ENCODE assay signal across 16 cellular contexts in the genomic region with DNA sequence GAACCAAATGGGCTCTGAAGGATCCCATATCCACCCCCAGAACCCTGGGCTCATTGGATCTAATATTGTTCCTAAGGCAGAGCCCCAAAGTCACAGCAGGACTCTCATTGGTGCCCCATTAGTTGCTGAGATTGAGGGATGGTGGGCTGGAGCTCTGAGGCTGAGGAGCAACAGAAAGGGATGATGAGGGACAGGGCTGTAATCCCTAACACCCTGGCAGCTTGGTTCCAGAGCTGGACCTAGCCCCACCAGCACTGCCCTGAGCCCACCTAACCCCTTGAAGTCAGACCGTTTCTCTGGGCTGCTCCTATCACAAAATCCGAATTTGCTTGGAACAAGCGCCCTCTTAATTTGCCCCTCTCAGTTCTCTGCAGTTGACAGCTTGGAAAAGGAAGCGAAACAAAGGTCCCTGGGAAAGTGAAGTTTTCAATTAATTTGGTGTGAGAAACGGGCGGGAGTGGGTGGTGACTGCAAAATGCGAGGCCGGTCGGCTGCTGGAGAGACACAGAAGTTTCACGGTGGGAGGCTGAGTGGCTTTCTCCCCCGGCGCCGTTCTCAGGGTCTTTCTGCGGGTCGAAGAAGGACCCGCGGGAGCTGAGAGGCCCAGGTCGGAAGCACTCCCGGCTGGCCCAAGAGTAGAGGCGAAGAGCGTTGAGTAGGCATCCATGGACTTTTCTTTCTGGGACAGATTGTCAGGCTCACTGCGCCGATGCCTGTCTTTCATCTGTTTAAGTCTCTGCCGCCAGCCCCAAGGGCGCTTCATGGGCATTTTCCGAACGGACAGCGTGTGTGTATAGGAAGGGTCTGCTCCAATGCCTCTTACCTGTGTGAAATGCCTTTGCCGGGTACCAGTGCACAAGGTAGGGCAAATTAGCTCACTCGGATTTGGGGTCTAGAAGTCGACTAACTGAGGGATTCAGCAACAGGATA. TPM values are rescaled to one million over a fixed set of nuclear protein-coding genes. Genes with fewer than 3 reads are reported as not detected.
DNase-seq lines count a peak whose midpoint lies in the region; ATAC-seq and TF ChIP-seq lines count a peak whose summit lies in the region.
"Had no signal": no experiment of that assay in that cellular context is flagged by ENCODE, and none has a peak within 500 bp of the region (broad histone marks: within the 10 kb centered on the region; RNA-seq: fewer than 3 reads in every experiment).

No MANE protein-coding gene starts in this region.

- H3K9me3 ChIP-seq in endodermal cell (ENCODE audit: control insufficient read depth, low read length), result peaks cover 5% of the 10 kb centered on the region
- H3K9me3 ChIP-seq: gastrocnemius medialis, SJSA1 had no signal

- H3K36me3 Mint-ChIP-seq in endodermal cell (ENCODE audit: low read depth) (no peaks in the 10 kb centered on the region), progenitor cell of endocrine pancreas (ENCODE audit: insufficient read depth) (no peaks in the 10 kb centered on the region)

- H3K4me1 Mint-ChIP-seq in endodermal cell (peaks cover 29% of the 10 kb centered on the region), progenitor cell of endocrine pancreas (ENCODE audit: low read depth) (peaks cover 3% of the 10 kb centered on the region)

- no peaks in the 10 kb centered on the region for H3K36me3 ChIP-seq in endodermal cell (ENCODE audit: control insufficient read depth, insufficient read depth, low read length)
- H3K36me3 ChIP-seq: gastrocnemius medialis, SJSA1 had no signal

- peak overlapping the region; percentile 48 for H3K4me3 Mint-ChIP-seq in endodermal cell
- peak overlapping the region; percentile 41 for H3K4me3 Mint-ChIP-seq in progenitor cell of endocrine pancreas (ENCODE audit: low read depth)

- peak; percentile 51 for DNase-seq in activated CD8-positive, alpha-beta memory T cell treated with anti-CD3 and anti-CD28 coated beads for 24 hours
- DNase-seq in activated CD8-positive, alpha-beta memory T cell treated with anti-CD3 and anti-CD28 coated beads, Interleukin-2, amount 50 U/mL, for 4 hours, result no peak
- DNase-seq in RWPE1 (ENCODE audit: low spot score) (no peak), endodermal cell (no peak), progenitor cell of endocrine pancreas (ENCODE audit: low spot score, unreplicated experiment) (no peak), kidney glomerular epithelial cell (lab: John Stamatoyannopoulos, UW) (no peak), DMS79 (lab: John Stamatoyannopoulos, UW) (no peak)
- DNase-seq: amygdala; effector CD4-positive, alpha-beta T cell; gastrocnemius medialis; left cardiac atrium; NCI-H1694; occipital lobe had no signal

- H3K27me3 Mint-ChIP-seq in endodermal cell (ENCODE audit: insufficient read depth) (peaks cover 96% of the 10 kb centered on the region), progenitor cell of endocrine pancreas (peaks cover 92% of the 10 kb centered on the region)

- H3K4me1 ChIP-seq in endodermal cell (ENCODE audit: control insufficient read depth, insufficient read depth, low read length), result peaks cover 5% of the 10 kb centered on the region

- H3K27ac ChIP-seq in RWPE1 (peak overlapping the region; percentile 70), endodermal cell (ENCODE audit: low read depth, low read length) (no peak overlapping the region)
- H3K27ac ChIP-seq: gastrocnemius medialis, SJSA1 had no signal

- H3K27ac Mint-ChIP-seq in endodermal cell, result no peak overlapping the region
- peak overlapping the region; percentile 59 for H3K27ac Mint-ChIP-seq in progenitor cell of endocrine pancreas

- CTCF ChIA-PET in RWPE1 (lab: Yijun Ruan, JAX), result interaction anchor here (0.6 to 1.3 kb wide), 4 partner anchors 18 to 888 kb away, joined by 3 to 7 read pairs (median 3); no protein-coding TSS in a partner anchor

- H3K4me3 ChIP-seq in endodermal cell (ENCODE audit: low read length), result peak overlapping the region; percentile 27

- POLR2A ChIA-PET in RWPE1 (lab: Yijun Ruan, JAX; ENCODE audit: low non-redundant PET), result no interaction called here

- ATAC-seq in GM18868 (IDR thresholded peaks at IDR 0.05; ENCODE audit: unreplicated experiment), result no peak
- ATAC-seq: gastrocnemius medialis, HCT116 had no signal

- H3K9me3 Mint-ChIP-seq in endodermal cell, result no peaks in the 10 kb centered on the region
- no peaks in the 10 kb centered on the region for H3K9me3 Mint-ChIP-seq in progenitor cell of endocrine pancreas (ENCODE audit: low read depth)

- H3K27me3 ChIP-seq in endodermal cell (ENCODE audit: control insufficient read depth, insufficient read depth, low read length, poor library complexity, severe bottlenecking), result peaks cover 97% of the 10 kb centered on the region

- H3K9ac ChIP-seq in endodermal cell (ENCODE audit: extremely low read depth, low read length, poor library complexity, severe bottlenecking), result no peak overlapping the region

- TF ChIP-seq CTCF in RWPE1 (conservative IDR thresholded peaks at IDR 0.05; ENCODE audit: low read depth) (no peak), endodermal cell (conservative IDR thresholded peaks at IDR 0.05) (no peak), progenitor cell of endocrine pancreas (IDR thresholded peaks at IDR 0.05; ENCODE audit: unreplicated experiment) (no peak)

- 11 to 14% methylated on average over 18 to 31 of the region's 31 CpGs for WGBS in endodermal cell (ENCODE audit: insufficient coverage in 1 of 2, insufficient read length in 1 of 2), 2 experiments

RNA-seq across cellular contexts. Expression of a gene that starts 0.9 kb away (rescaled TPM):
- total RNA-seq in endodermal cell (under 1 TPM; 0.11 to 0.40 TPM), progenitor cell of endocrine pancreas (not detected in 2 replicates)
- polyA plus RNA-seq in endodermal cell (2013, experiment 1 of 2), result 0.39 TPM
- polyA plus RNA-seq in endodermal cell (2013, experiment 2 of 2), result 0.25 TPM
- total RNA-seq: gastrocnemius medialis, left cardiac atrium, occipital lobe had no signal

RNA-seq across cellular contexts. Expression of a gene that starts 7.8 kb away (rescaled TPM):
- not detected for total RNA-seq in endodermal cell
- polyA plus RNA-seq in endodermal cell (2013, experiment 1 of 2), result 0.93 TPM
- polyA plus RNA-seq in endodermal cell (2013, experiment 2 of 2), result 1.0 TPM
- not detected in 2 replicates for total RNA-seq in progenitor cell of endocrine pancreas
- total RNA-seq: gastrocnemius medialis, left cardiac atrium, occipital lobe, SJSA1 had no signal

RNA-seq across cellular contexts. Expression of a gene that starts 8.0 kb away (rescaled TPM):
- total RNA-seq in endodermal cell (not detected), progenitor cell of endocrine pancreas (not detected in 2 replicates)
- 0.18 TPM for polyA plus RNA-seq in endodermal cell (2013, experiment 1 of 2)
- polyA plus RNA-seq in endodermal cell (2013, experiment 2 of 2), result 0.50 TPM
- total RNA-seq: gastrocnemius medialis, left cardiac atrium, occipital lobe had no signal

RNA-seq across cellular contexts. Expression of a gene that starts 15.5 kb away (rescaled TPM):
- total RNA-seq in endodermal cell, result not detected
- 3.8 TPM for polyA plus RNA-seq in endodermal cell (2013, experiment 1 of 2)
- polyA plus RNA-seq in endodermal cell (2013, experiment 2 of 2), result 2.4 TPM
- not detected in 2 replicates for total RNA-seq in progenitor cell of endocrine pancreas
- total RNA-seq: left cardiac atrium, occipital lobe, SJSA1 had no signal

RNA-seq across cellular contexts. Expression of a gene that starts 25.0 kb away (rescaled TPM):
- total RNA-seq in endodermal cell (not detected), progenitor cell of endocrine pancreas (not detected in 2 replicates)
- polyA plus RNA-seq in endodermal cell (2013, experiment 1 of 2), result 3.9 TPM
- 2.7 TPM for polyA plus RNA-seq in endodermal cell (2013, experiment 2 of 2)
- total RNA-seq: left cardiac atrium, occipital lobe, SJSA1 had no signal
